8 cellular contexts compared by ENCODE assay signal in the genomic region with DNA sequence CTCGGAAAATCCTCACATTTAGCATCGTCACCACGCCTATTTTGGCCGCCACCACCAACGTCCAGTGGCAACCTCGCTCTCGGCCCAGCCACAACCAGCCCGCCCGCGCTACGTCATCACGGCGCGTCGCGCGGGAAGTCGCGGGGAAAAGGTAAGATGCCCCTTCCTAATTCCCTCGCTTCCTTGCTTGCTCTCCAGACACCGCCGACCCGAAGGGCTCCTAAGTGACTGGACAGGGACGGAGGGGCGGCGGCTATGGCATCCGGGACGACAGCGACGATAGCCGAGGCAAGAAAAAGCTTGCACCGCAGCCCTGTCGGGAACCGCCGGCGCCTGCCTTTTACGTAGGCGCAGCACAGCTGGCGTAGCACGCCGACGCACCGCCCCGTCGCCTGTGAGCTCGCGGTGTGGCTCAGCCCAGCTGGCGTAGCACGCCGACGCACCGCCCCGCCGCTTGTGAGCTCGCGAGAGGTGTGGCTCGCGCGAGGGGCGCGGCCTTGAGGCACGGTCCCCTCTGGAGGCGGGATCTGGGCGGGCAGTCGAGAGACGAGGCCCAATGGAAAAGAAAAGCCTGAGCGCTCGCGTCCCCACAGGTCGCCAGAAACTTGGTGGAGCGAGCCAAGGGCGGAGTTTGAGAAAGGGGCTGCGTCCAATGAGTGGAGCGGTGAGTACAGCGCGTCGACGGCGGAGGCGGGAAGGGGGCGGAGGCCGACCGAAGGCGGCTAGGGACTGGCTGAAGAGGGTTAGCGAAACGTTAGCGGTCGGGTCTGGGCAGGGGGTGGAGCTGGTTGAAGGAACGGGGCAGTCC. TPM values are rescaled to one million over a fixed set of nuclear protein-coding genes. Genes with fewer than 3 reads are reported as not detected.
DNase-seq lines count a peak whose midpoint lies in the region; ATAC-seq, FAIRE-seq and TF ChIP-seq lines count a peak whose summit lies in the region.

A gene (plus strand): TSS at position 787 of the 808 bp plus-strand sequence. CDS start 626 bp downstream, outside the sequence.

- H3K4me1 Mint-ChIP-seq in activated T-cell treated with anti-CD3 and anti-CD28 coated beads, Interleukin-2, amount 50 U/mL, for 72 hours (ENCODE audit: low read depth), result peaks cover 26% of the 10 kb centered on the region

- H3K36me3 Mint-ChIP-seq in activated T-cell treated with anti-CD3 and anti-CD28 coated beads, Interleukin-2, amount 50 U/mL, for 72 hours (ENCODE audit: insufficient read depth in 2 of 2), result peaks cover 9% of the 10 kb centered on the region in 2 donors

- no peak within 1 kb of the TSS for H3K4me3 ChIP-seq in KMS-11 (IDR thresholded peaks at IDR 0.05; ENCODE audit: insufficient read depth, low read depth, low read length)
- peak within 1 kb of the TSS; percentile 63 to 75 for H3K4me3 ChIP-seq in muscle layer of duodenum (ENCODE audit: low read depth in 1 of 2, low read length in 2 of 2)

- DNase-seq in DMS53 treated with DMSO at 0.1 percent for 48 hours (lab: John Stamatoyannopoulos, UW; ENCODE audit: unreplicated experiment), result peak; percentile 95
- peak; percentile 95 for DNase-seq in RCC 7860 (ENCODE audit: low spot score)
- DNase-seq in activated T-cell treated with anti-CD3 and anti-CD28 coated beads, Interleukin-2, amount 50 U/mL, for 72 hours, result peak; percentile 93 to 96
- peak; percentile 91 to 94 for DNase-seq in stimulated activated CD8-positive, alpha-beta memory T cell treated with anti-CD3 and anti-CD28 coated beads, Interleukin-7, amount 100 ng/mL, for 4 hours (ENCODE audit: low read depth in 2 of 2)

- H3K4me2 ChIP-seq in KMS-11, result peak within 1 kb of the TSS; percentile 95

- FAIRE-seq in RCC 7860 (lab: Jason Lieb, UNC), result peak; percentile 82

- H3K4me1 ChIP-seq in KMS-11 (ENCODE audit: low read depth, poor library complexity, severe bottlenecking), result peaks cover 4% of the 10 kb centered on the region
- H3K4me1 ChIP-seq in muscle layer of duodenum (ENCODE audit: control insufficient read depth in 1 of 2, insufficient read depth in 2 of 2, low read length in 2 of 2), result peaks cover 4 to 5% of the 10 kb centered on the region in 2 donors

- H3K4me3 Mint-ChIP-seq in activated T-cell treated with anti-CD3 and anti-CD28 coated beads, Interleukin-2, amount 50 U/mL, for 72 hours, result peak within 1 kb of the TSS; percentile 96 to 97

- peak; percentile 83 for ATAC-seq in GM21737 (IDR thresholded peaks at IDR 0.05; ENCODE audit: unreplicated experiment)
- peak; percentile 86 to 88 for ATAC-seq in activated T-cell treated with anti-CD3 and anti-CD28 coated beads, Interleukin-2, amount 50 U/mL, for 72 hours (replicated peaks in 1 of 2)
- peak; percentile 95 for ATAC-seq in esophagus mucosa

- H3K9me3 ChIP-seq in muscle layer of duodenum (ENCODE audit: control insufficient read depth in 1 of 2, low read length in 2 of 2), result no peaks in the 10 kb centered on the region

- no peaks in the 10 kb centered on the region for H3K9me3 Mint-ChIP-seq in activated T-cell treated with anti-CD3 and anti-CD28 coated beads, Interleukin-2, amount 50 U/mL, for 72 hours

- H4K20me1 ChIP-seq in KMS-11 (ENCODE audit: insufficient read depth), result no peaks in the 10 kb centered on the region

- peak within 1 kb of the TSS; percentile 81 for H2AFZ ChIP-seq in KMS-11 (ENCODE audit: low read depth)

- no peaks in the 10 kb centered on the region for H3K79me2 ChIP-seq in KMS-11 (ENCODE audit: insufficient read depth, low read depth)

- H3K9ac ChIP-seq in KMS-11, result peak within 1 kb of the TSS; percentile 85

- H3K36me3 ChIP-seq in KMS-11 (ENCODE audit: insufficient read depth) (no peaks in the 10 kb centered on the region), muscle layer of duodenum (ENCODE audit: control insufficient read depth in 1 of 2, insufficient read depth in 2 of 2, low read length in 2 of 2) (peaks cover 3 to 13% of the 10 kb centered on the region in 2 donors)

- TF ChIP-seq CTCF in KMS-11 (conservative IDR thresholded peaks at IDR 0.05; ENCODE audit: low read depth, low read length), result no peak

- H3K27ac ChIP-seq in KMS-11 (peak within 1 kb of the TSS; percentile 90), muscle layer of duodenum (ENCODE audit: low read length) (peak within 1 kb of the TSS; percentile 96)

- H3K27ac Mint-ChIP-seq in activated T-cell treated with anti-CD3 and anti-CD28 coated beads, Interleukin-2, amount 50 U/mL, for 72 hours, result peak within 1 kb of the TSS; percentile 98

- no peaks in the 10 kb centered on the region for H3K27me3 ChIP-seq in KMS-11 (ENCODE audit: insufficient read depth, low read depth)
- no peaks in the 10 kb centered on the region for H3K27me3 ChIP-seq in muscle layer of duodenum (ENCODE audit: low read depth, low read length)

- peaks cover 18% of the 10 kb centered on the region for H3K27me3 Mint-ChIP-seq in activated T-cell treated with anti-CD3 and anti-CD28 coated beads, Interleukin-2, amount 50 U/mL, for 72 hours (ENCODE audit: low read depth)

RNA-seq across cellular contexts. Expression of the gene that starts here (rescaled TPM):
- 100 to 1,000 TPM; 109 to 143 TPM for total RNA-seq in activated T-cell treated with anti-CD3 and anti-CD28 coated beads, Interleukin-2, amount 50 U/mL, for 72 hours
- total RNA-seq in esophagus mucosa, result 46.5 TPM
